8 cellular contexts compared by ENCODE assay signal in genomic region chr3:50245831-50246516, GRCh38. TPM values are rescaled to one million over a fixed set of nuclear protein-coding genes. Genes with fewer than 3 reads are reported as not detected.
DNase-seq lines count a peak whose midpoint lies in the region; ATAC-seq lines count a peak whose summit lies in the region.

No MANE protein-coding gene starts in this region.

- peaks cover 43% of the 10 kb centered on the region for H3K79me1 ChIP-seq in mesendoderm (ENCODE audit: low read length)

- DNase-seq in AG08396 (ENCODE audit: low spot score), result peak; percentile 83
- peak; percentile 89 for DNase-seq in NCI-H82 (lab: John Stamatoyannopoulos, UW)
- DNase-seq in activated CD8-positive, alpha-beta memory T cell treated with anti-CD3 and anti-CD28 coated beads for 24 hours, result peak; percentile 100
- peak; percentile 87 to 93 (median 91) for DNase-seq in effector memory CD4-positive, alpha-beta T cell
- DNase-seq in mesendoderm, result peak; percentile 97
- DNase-seq in stimulated activated CD8-positive, alpha-beta memory T cell treated with anti-CD3 and anti-CD28 coated beads, Interleukin-12 subunit alpha, Interleukin-12 subunit beta, amount 100 ng/mL, for 24 hours (ENCODE audit: extremely low read depth), result peak; percentile 83

- peaks cover 20% of the 10 kb centered on the region for H3K36me3 ChIP-seq in effector memory CD4-positive, alpha-beta T cell (ENCODE audit: control insufficient read depth, insufficient read depth, low read length)
- H3K36me3 ChIP-seq in mesendoderm (ENCODE audit: control insufficient read depth, insufficient read depth, low read length), result peaks cover 2% of the 10 kb centered on the region

- H3K23ac ChIP-seq in mesendoderm (ENCODE audit: low read length), result peak overlapping the region; percentile 92

- peak overlapping the region; percentile 95 for H3K56ac ChIP-seq in mesendoderm (ENCODE audit: low read length)

- no peak overlapping the region for H4K8ac ChIP-seq in mesendoderm (ENCODE audit: low read depth, low read length)

- peak overlapping the region; percentile 98 for H2BK5ac ChIP-seq in mesendoderm (ENCODE audit: low read length)

- ATAC-seq in GM18867 (IDR thresholded peaks at IDR 0.05; ENCODE audit: unreplicated experiment), result peak; percentile 69
- ATAC-seq in HG03159 (IDR thresholded peaks at IDR 0.05; ENCODE audit: unreplicated experiment), result peak; percentile 71

- H3K18ac ChIP-seq in mesendoderm (ENCODE audit: low read length), result peak overlapping the region; percentile 43

- H3K9me3 ChIP-seq in effector memory CD4-positive, alpha-beta T cell (ENCODE audit: control insufficient read depth, low read length), result no peaks in the 10 kb centered on the region

- H4K5ac ChIP-seq in mesendoderm (ENCODE audit: low read length), result no peak overlapping the region

- peak overlapping the region; percentile 35 for H3K4me2 ChIP-seq in mesendoderm (ENCODE audit: low read length)

- H2AK5ac ChIP-seq in mesendoderm (ENCODE audit: low read length), result peak overlapping the region; percentile 99

- H2BK120ac ChIP-seq in mesendoderm (ENCODE audit: low read depth, low read length), result peak overlapping the region; percentile 18

- peak overlapping the region; percentile 84 for H3K27ac ChIP-seq in effector memory CD4-positive, alpha-beta T cell (ENCODE audit: insufficient read depth, low read length, poor library complexity, severe bottlenecking)
- H3K27ac ChIP-seq in mesendoderm (ENCODE audit: low read depth, low read length), result peak overlapping the region; percentile 88

- peaks cover 72% of the 10 kb centered on the region for H3K4me1 ChIP-seq in effector memory CD4-positive, alpha-beta T cell (ENCODE audit: control insufficient read depth, insufficient read depth, low read length, poor library complexity, severe bottlenecking)
- peaks cover 33% of the 10 kb centered on the region for H3K4me1 ChIP-seq in mesendoderm (ENCODE audit: control insufficient read depth, low read depth, low read length)

- H3K9ac ChIP-seq in mesendoderm (ENCODE audit: low read length), result peak overlapping the region; percentile 85

- H3K27me3 ChIP-seq in effector memory CD4-positive, alpha-beta T cell (replicated peaks; ENCODE audit: control insufficient read depth, insufficient read depth, low read length, poor library complexity, severe bottlenecking), result no peaks in the 10 kb centered on the region
- H3K27me3 ChIP-seq in mesendoderm (ENCODE audit: insufficient read depth, low read length, poor library complexity), result no peaks in the 10 kb centered on the region

- H2BK15ac ChIP-seq in mesendoderm (replicated peaks; ENCODE audit: low read depth), result no peak overlapping the region

- H3K4ac ChIP-seq in mesendoderm (ENCODE audit: low read depth, low read length), result peak overlapping the region; percentile 75

- peak overlapping the region; percentile 33 for H3K4me3 ChIP-seq in effector memory CD4-positive, alpha-beta T cell (ENCODE audit: insufficient read depth, low read depth, low read length, poor library complexity, severe bottlenecking)
- H3K4me3 ChIP-seq in mesendoderm (ENCODE audit: low read length), result no peak overlapping the region

- no CpG with 5 or more reads among the region's 25 CpGs for WGBS in mesendoderm (ENCODE audit: extremely low coverage, insufficient coverage, low lambda C conversion rate)

- H3K79me2 ChIP-seq in mesendoderm (ENCODE audit: control insufficient read depth, insufficient read depth, low read length), result peaks cover 69% of the 10 kb centered on the region

RNA-seq across cellular contexts. Expression of gene GNAI2, which starts 10.0 kb away (rescaled TPM):
- polyA plus RNA-seq in mesendoderm (2013, experiment 1 of 2), result 218 TPM
- 223 TPM for polyA plus RNA-seq in mesendoderm (2013, experiment 2 of 2)

RNA-seq across cellular contexts. Expression of gene SEMA3B, which starts 23.0 kb away (rescaled TPM):
- 1.9 TPM for polyA plus RNA-seq in mesendoderm (2013, experiment 1 of 2)
- polyA plus RNA-seq in mesendoderm (2013, experiment 2 of 2), result 2.2 TPM

RNA-seq across cellular contexts. Expression of gene LSMEM2, which starts 32.9 kb away (rescaled TPM):
- polyA plus RNA-seq in mesendoderm (2013, experiment 1 of 2), result 0.06 TPM
- 0.06 TPM for polyA plus RNA-seq in mesendoderm (2013, experiment 2 of 2)

RNA-seq across cellular contexts. Expression of gene SLC38A3, which starts 40.9 kb away (rescaled TPM):
- polyA plus RNA-seq in mesendoderm (2013, experiment 1 of 2), result 0.48 TPM
- polyA plus RNA-seq in mesendoderm (2013, experiment 2 of 2), result 0.42 TPM

RNA-seq across cellular contexts. Expression of gene IFRD2, which starts 46.3 kb away (rescaled TPM):
- 76.8 TPM for polyA plus RNA-seq in mesendoderm (2013, experiment 1 of 2)
- polyA plus RNA-seq in mesendoderm (2013, experiment 2 of 2), result 74.0 TPM
